ENCODE assay signal across 1 cellular context in the genomic region with DNA sequence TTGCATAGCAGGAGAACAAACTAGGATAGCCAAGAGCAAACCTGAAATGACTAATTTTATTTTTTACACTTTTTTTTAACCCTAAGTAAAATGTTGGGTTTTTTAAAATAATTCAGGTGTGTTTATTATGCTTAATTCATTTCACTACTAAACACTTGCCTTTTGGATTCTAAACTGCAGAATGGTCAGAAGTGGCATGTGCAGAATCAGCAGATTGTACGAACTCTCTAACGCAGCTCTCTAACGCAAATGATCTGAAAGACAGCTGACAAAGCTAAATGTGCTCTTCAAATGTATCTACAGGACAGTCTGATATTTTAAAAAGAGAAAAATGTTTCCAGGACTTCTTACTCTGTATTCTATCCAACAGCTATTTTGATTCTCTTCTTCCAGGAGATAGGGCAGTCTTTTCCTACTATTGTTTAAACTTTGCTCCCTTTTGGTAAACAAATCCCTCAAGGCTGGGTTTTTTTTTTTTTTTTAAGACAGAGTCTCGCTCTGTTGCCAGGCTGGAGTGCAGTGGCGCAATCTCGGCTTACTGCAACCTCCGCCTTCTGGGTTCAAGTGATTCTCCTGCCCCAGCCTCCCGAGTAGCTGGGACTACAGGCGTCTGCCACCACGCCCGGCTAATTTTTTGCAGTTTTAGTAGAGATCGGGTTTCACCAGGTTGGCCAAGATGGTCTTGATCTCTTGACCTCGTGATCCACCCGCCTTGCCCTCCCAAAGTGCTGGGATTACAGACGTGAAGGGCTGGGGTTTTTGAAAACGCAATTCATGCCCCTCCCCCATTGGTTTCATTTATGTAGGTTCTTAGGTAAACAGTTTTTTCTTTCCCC.
A peak's percentile ranks its signal among the peaks of the same experiment; 100 is the strongest.
TF ChIP-seq lines count a peak whose summit lies in the region.

No MANE protein-coding gene starts in this region.

TF ChIP-seq in HepG2, 621 proteins besides CTCF, POLR2A, EP300 and RAD21 (continued from another document and continues in another):
- TF ChIP-seq, protein P1, sequence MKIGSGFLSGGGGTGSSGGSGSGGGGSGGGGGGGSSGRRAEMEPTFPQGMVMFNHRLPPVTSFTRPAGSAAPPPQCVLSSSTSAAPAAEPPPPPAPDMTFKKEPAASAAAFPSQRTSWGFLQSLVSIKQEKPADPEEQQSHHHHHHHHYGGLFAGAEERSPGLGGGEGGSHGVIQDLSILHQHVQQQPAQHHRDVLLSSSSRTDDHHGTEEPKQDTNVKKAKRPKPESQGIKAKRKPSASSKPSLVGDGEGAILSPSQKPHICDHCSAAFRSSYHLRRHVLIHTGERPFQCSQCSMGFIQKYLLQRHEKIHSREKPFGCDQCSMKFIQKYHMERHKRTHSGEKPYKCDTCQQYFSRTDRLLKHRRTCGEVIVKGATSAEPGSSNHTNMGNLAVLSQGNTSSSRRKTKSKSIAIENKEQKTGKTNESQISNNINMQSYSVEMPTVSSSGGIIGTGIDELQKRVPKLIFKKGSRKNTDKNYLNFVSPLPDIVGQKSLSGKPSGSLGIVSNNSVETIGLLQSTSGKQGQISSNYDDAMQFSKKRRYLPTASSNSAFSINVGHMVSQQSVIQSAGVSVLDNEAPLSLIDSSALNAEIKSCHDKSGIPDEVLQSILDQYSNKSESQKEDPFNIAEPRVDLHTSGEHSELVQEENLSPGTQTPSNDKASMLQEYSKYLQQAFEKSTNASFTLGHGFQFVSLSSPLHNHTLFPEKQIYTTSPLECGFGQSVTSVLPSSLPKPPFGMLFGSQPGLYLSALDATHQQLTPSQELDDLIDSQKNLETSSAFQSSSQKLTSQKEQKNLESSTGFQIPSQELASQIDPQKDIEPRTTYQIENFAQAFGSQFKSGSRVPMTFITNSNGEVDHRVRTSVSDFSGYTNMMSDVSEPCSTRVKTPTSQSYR (CRISPR knock-in tag; IDR thresholded peaks at IDR 0.05; ENCODE audit: borderline replicate concordance) = peak; percentile 69
- TF ChIP-seq DNMT1 (CRISPR knock-in tag; IDR thresholded peaks at IDR 0.05) (no peak), KLF6 (CRISPR knock-in tag; IDR thresholded peaks at IDR 0.05) (no peak), MYC (CRISPR knock-in tag; IDR thresholded peaks at IDR 0.05; ENCODE audit: borderline replicate concordance) (no peak), ZNF121 (CRISPR knock-in tag; IDR thresholded peaks at IDR 0.05) (peak; percentile 74), PRPF4 (IDR thresholded peaks at IDR 0.05; ENCODE audit: low read depth, low read length, poor library complexity, severe bottlenecking) (no peak), CEBPG (CRISPR knock-in tag; IDR thresholded peaks at IDR 0.05) (peak; percentile 92), TARDBP (CRISPR knock-in tag; IDR thresholded peaks at IDR 0.05) (peak; percentile 43; the same call in 1 of the 2 replicates), ZNF317 (CRISPR knock-in tag; IDR thresholded peaks at IDR 0.05) (0 out of 2 replicates have a peak, but pooled peaks have one; percentile 32), ZNF17 (CRISPR knock-in tag; IDR thresholded peaks at IDR 0.05) (no peak), SALL1 (CRISPR knock-in tag; IDR thresholded peaks at IDR 0.05) (peak; percentile 73), ZNF788 (CRISPR knock-in tag; IDR thresholded peaks at IDR 0.05; ENCODE audit: borderline replicate concordance) (peak; percentile 56; the same call in 1 of the 2 replicates), MAFG (CRISPR knock-in tag; IDR thresholded peaks at IDR 0.05) (peak; percentile 62; the same call in 1 of the 2 replicates), MATR3 (CRISPR knock-in tag; IDR thresholded peaks at IDR 0.05) (no peak), RFXANK (CRISPR knock-in tag; IDR thresholded peaks at IDR 0.05) (no peak), SKI (IDR thresholded peaks at IDR 0.05; ENCODE audit: partially characterized antibody) (peak; percentile 13), ZKSCAN8 (CRISPR knock-in tag; IDR thresholded peaks at IDR 0.05; ENCODE audit: borderline replicate concordance) (no peak), FOSL2 (CRISPR knock-in tag; IDR thresholded peaks at IDR 0.05) (peak; percentile 23; the same call in 1 of the 2 replicates), NCOA2 (CRISPR knock-in tag; IDR thresholded peaks at IDR 0.05) (peak; percentile 25; the same call in 1 of the 2 replicates), PCBP1 (IDR thresholded peaks at IDR 0.05; ENCODE audit: borderline replicate concordance, low read depth, low read length) (no peak), TEAD2 (CRISPR knock-in tag; IDR thresholded peaks at IDR 0.05) (no peak), RXRB (CRISPR knock-in tag; IDR thresholded peaks at IDR 0.05; ENCODE audit: borderline replicate concordance) (peak; percentile 45; the same call in 1 of the 2 replicates), IRF2 (CRISPR knock-in tag; IDR thresholded peaks at IDR 0.05) (peak; percentile 34; the same call in 1 of the 2 replicates), BCL6 (CRISPR knock-in tag; IDR thresholded peaks at IDR 0.05) (peak; percentile 27; the same call in 1 of the 2 replicates), ZNF605 (CRISPR knock-in tag; IDR thresholded peaks at IDR 0.05) (0 out of 2 replicates have a peak, but pooled peaks have one; percentile 43), MAFK (conservative IDR thresholded peaks at IDR 0.05 in 1 of 2, IDR thresholded peaks at IDR 0.05 in 1 of 2; ENCODE audit: low read length in 2 of 2) (peak; percentile 89 to 93), ZNF292 (CRISPR knock-in tag; IDR thresholded peaks at IDR 0.05; ENCODE audit: borderline replicate concordance, low read depth) (peak; percentile 70), PITX1 (CRISPR knock-in tag; IDR thresholded peaks at IDR 0.05) (peak; percentile 73; the same call in 1 of the 2 replicates), PRMT3 (CRISPR knock-in tag; IDR thresholded peaks at IDR 0.05; ENCODE audit: borderline replicate concordance, low read depth) (no peak), MED1 (CRISPR knock-in tag; IDR thresholded peaks at IDR 0.05) (no peak), HNF4A (CRISPR knock-in tag; IDR thresholded peaks at IDR 0.05) (peak; percentile 52), FOXJ3 (CRISPR knock-in tag; IDR thresholded peaks at IDR 0.05; ENCODE audit: borderline replicate concordance) (no peak; the same call in 1 of the 2 replicates), RFXAP (CRISPR knock-in tag; IDR thresholded peaks at IDR 0.05; ENCODE audit: borderline replicate concordance) (0 out of 2 replicates have a peak, but pooled peaks have one; percentile 21), MBD4 (IDR thresholded peaks at IDR 0.05; ENCODE audit: borderline replicate concordance, low read length) (no peak), FOXA3 (CRISPR knock-in tag; IDR thresholded peaks at IDR 0.05) (peak; percentile 32), HOXA3 (CRISPR knock-in tag; IDR thresholded peaks at IDR 0.05) (0 out of 2 replicates have a peak, but pooled peaks have one; percentile 19), KAT7 (CRISPR knock-in tag; IDR thresholded peaks at IDR 0.05; ENCODE audit: borderline replicate concordance) (peak; percentile 47; the same call in 1 of the 2 replicates), TEAD3 (CRISPR knock-in tag; optimal IDR thresholded peaks at IDR 0.05; ENCODE audit: borderline replicate concordance) (peak; percentile 4), ZNF205 (CRISPR knock-in tag; IDR thresholded peaks at IDR 0.05) (0 out of 2 replicates have a peak, but pooled peaks have one; percentile 34), NFIC (IDR thresholded peaks at IDR 0.05; ENCODE audit: low read length) (peak; percentile 62; the same call in 1 of the 2 replicates)
- TF ChIP-seq, protein P2, sequence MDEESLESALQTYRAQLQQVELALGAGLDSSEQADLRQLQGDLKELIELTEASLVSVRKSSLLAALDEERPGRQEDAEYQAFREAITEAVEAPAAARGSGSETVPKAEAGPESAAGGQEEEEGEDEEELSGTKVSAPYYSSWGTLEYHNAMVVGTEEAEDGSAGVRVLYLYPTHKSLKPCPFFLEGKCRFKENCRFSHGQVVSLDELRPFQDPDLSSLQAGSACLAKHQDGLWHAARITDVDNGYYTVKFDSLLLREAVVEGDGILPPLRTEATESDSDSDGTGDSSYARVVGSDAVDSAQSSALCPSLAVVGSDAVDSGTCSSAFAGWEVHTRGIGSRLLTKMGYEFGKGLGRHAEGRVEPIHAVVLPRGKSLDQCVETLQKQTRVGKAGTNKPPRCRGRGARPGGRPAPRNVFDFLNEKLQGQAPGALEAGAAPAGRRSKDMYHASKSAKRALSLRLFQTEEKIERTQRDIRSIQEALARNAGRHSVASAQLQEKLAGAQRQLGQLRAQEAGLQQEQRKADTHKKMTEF (CRISPR knock-in tag; IDR thresholded peaks at IDR 0.05) = peak; percentile 51; the same call in 1 of the 2 replicates
- TF ChIP-seq, protein P3, sequence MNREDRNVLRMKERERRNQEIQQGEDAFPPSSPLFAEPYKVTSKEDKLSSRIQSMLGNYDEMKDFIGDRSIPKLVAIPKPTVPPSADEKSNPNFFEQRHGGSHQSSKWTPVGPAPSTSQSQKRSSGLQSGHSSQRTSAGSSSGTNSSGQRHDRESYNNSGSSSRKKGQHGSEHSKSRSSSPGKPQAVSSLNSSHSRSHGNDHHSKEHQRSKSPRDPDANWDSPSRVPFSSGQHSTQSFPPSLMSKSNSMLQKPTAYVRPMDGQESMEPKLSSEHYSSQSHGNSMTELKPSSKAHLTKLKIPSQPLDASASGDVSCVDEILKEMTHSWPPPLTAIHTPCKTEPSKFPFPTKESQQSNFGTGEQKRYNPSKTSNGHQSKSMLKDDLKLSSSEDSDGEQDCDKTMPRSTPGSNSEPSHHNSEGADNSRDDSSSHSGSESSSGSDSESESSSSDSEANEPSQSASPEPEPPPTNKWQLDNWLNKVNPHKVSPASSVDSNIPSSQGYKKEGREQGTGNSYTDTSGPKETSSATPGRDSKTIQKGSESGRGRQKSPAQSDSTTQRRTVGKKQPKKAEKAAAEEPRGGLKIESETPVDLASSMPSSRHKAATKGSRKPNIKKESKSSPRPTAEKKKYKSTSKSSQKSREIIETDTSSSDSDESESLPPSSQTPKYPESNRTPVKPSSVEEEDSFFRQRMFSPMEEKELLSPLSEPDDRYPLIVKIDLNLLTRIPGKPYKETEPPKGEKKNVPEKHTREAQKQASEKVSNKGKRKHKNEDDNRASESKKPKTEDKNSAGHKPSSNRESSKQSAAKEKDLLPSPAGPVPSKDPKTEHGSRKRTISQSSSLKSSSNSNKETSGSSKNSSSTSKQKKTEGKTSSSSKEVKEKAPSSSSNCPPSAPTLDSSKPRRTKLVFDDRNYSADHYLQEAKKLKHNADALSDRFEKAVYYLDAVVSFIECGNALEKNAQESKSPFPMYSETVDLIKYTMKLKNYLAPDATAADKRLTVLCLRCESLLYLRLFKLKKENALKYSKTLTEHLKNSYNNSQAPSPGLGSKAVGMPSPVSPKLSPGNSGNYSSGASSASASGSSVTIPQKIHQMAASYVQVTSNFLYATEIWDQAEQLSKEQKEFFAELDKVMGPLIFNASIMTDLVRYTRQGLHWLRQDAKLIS (CRISPR knock-in tag; IDR thresholded peaks at IDR 0.05) = no peak
- TF ChIP-seq, protein P4, sequence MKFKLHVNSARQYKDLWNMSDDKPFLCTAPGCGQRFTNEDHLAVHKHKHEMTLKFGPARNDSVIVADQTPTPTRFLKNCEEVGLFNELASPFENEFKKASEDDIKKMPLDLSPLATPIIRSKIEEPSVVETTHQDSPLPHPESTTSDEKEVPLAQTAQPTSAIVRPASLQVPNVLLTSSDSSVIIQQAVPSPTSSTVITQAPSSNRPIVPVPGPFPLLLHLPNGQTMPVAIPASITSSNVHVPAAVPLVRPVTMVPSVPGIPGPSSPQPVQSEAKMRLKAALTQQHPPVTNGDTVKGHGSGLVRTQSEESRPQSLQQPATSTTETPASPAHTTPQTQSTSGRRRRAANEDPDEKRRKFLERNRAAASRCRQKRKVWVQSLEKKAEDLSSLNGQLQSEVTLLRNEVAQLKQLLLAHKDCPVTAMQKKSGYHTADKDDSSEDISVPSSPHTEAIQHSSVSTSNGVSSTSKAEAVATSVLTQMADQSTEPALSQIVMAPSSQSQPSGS (CRISPR knock-in tag; IDR thresholded peaks at IDR 0.05) = no peak
- TF ChIP-seq, protein P5, sequence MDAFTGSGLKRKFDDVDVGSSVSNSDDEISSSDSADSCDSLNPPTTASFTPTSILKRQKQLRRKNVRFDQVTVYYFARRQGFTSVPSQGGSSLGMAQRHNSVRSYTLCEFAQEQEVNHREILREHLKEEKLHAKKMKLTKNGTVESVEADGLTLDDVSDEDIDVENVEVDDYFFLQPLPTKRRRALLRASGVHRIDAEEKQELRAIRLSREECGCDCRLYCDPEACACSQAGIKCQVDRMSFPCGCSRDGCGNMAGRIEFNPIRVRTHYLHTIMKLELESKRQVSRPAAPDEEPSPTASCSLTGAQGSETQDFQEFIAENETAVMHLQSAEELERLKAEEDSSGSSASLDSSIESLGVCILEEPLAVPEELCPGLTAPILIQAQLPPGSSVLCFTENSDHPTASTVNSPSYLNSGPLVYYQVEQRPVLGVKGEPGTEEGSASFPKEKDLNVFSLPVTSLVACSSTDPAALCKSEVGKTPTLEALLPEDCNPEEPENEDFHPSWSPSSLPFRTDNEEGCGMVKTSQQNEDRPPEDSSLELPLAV (CRISPR knock-in tag; conservative IDR thresholded peaks at IDR 0.05; ENCODE audit: low read depth) = no peak
- TF ChIP-seq, protein P6, sequence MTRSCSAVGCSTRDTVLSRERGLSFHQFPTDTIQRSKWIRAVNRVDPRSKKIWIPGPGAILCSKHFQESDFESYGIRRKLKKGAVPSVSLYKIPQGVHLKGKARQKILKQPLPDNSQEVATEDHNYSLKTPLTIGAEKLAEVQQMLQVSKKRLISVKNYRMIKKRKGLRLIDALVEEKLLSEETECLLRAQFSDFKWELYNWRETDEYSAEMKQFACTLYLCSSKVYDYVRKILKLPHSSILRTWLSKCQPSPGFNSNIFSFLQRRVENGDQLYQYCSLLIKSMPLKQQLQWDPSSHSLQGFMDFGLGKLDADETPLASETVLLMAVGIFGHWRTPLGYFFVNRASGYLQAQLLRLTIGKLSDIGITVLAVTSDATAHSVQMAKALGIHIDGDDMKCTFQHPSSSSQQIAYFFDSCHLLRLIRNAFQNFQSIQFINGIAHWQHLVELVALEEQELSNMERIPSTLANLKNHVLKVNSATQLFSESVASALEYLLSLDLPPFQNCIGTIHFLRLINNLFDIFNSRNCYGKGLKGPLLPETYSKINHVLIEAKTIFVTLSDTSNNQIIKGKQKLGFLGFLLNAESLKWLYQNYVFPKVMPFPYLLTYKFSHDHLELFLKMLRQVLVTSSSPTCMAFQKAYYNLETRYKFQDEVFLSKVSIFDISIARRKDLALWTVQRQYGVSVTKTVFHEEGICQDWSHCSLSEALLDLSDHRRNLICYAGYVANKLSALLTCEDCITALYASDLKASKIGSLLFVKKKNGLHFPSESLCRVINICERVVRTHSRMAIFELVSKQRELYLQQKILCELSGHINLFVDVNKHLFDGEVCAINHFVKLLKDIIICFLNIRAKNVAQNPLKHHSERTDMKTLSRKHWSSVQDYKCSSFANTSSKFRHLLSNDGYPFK (CRISPR knock-in tag; IDR thresholded peaks at IDR 0.05; ENCODE audit: borderline replicate concordance) = no peak
- TF ChIP-seq, protein P7, sequence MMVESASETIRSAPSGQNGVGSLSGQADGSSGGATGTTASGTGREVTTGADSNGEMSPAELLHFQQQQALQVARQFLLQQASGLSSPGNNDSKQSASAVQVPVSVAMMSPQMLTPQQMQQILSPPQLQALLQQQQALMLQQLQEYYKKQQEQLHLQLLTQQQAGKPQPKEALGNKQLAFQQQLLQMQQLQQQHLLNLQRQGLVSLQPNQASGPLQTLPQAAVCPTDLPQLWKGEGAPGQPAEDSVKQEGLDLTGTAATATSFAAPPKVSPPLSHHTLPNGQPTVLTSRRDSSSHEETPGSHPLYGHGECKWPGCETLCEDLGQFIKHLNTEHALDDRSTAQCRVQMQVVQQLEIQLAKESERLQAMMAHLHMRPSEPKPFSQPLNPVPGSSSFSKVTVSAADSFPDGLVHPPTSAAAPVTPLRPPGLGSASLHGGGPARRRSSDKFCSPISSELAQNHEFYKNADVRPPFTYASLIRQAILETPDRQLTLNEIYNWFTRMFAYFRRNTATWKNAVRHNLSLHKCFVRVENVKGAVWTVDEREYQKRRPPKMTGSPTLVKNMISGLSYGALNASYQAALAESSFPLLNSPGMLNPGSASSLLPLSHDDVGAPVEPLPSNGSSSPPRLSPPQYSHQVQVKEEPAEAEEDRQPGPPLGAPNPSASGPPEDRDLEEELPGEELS (CRISPR knock-in tag; IDR thresholded peaks at IDR 0.05) = peak; percentile 46; the same call in 1 of the 2 replicates
